ENCODE assay signal across 8 cellular contexts in genomic region chr20:58389324-58389967, GRCh38. TPM values are rescaled to one million over a fixed set of nuclear protein-coding genes. Genes with fewer than 3 reads are reported as not detected.
DNase-seq lines count a peak whose midpoint lies in the region; ATAC-seq and TF ChIP-seq lines count a peak whose summit lies in the region.

No MANE protein-coding gene starts in this region.

- POLR2A ChIA-PET in CD4-positive, alpha-beta T cell (lab: Charles Lee): interaction anchor here (0.7 to 2.6 kb wide), 26 partner anchors 9 to 1550 kb away, joined by 3 to 47 read pairs (median 4); partner anchors contain the start of genes FAM217B, PPP1R3D, RAB22A and RBM38

- peak in 2 of 10 experiments; percentile 39 to 40 for DNase-seq in CD4-positive, alpha-beta T cell
- DNase-seq in SJCRH30 (peak; percentile 69 to 72), dermis blood vessel endothelial cell (peak; percentile 61), memory B cell (ENCODE audit: low spot score in 2 of 2) (no peak), substantia nigra (lab: John Stamatoyannopoulos, UW) (peak in 14 of 49 donors; percentile 8 to 72 (median 39)), DMS114 treated with DMSO at 0.1 percent for 48 hours (lab: John Stamatoyannopoulos, UW; ENCODE audit: unreplicated experiment) (no peak)

- peaks cover 44% of the 10 kb centered on the region for H3K36me3 Mint-ChIP-seq in CD4-positive, alpha-beta T cell (ENCODE audit: low read depth)
- peaks cover 15% of the 10 kb centered on the region for H3K36me3 Mint-ChIP-seq in memory B cell

- no peaks in the 10 kb centered on the region for H3K27me3 Mint-ChIP-seq in CD4-positive, alpha-beta T cell
- H3K27me3 Mint-ChIP-seq in memory B cell: peaks cover 2% of the 10 kb centered on the region

- peak overlapping the region; percentile 96 for H3K4me3 Mint-ChIP-seq in CD4-positive, alpha-beta T cell
- H3K4me3 Mint-ChIP-seq in memory B cell: peak overlapping the region; percentile 94

- H3K4me1 ChIP-seq in SJCRH30: peaks cover 11% of the 10 kb centered on the region; the same call in 1 of the 2 replicates

- H3K4me3 ChIP-seq in SJCRH30: peak overlapping the region; percentile 94

- H3K9me3 Mint-ChIP-seq in CD4-positive, alpha-beta T cell: no peaks in the 10 kb centered on the region
- no peaks in the 10 kb centered on the region for H3K9me3 Mint-ChIP-seq in memory B cell

- peak; percentile 35 for ATAC-seq in CD4-positive, alpha-beta T cell (ENCODE audit: poor library complexity)
- peak; percentile 37 for ATAC-seq in GM19023 (IDR thresholded peaks at IDR 0.05; ENCODE audit: unreplicated experiment)
- peak; percentile 10 for ATAC-seq in HG03103 (IDR thresholded peaks at IDR 0.05; ENCODE audit: low read depth, unreplicated experiment)
- ATAC-seq in memory B cell (ENCODE audit: low read depth): peak; percentile 34

- H3K9me3 ChIP-seq in CD4-positive, alpha-beta T cell (ENCODE audit: control insufficient read depth, low read length): no peaks in the 10 kb centered on the region
- H3K9me3 ChIP-seq in SJCRH30 (replicated peaks): no peaks in the 10 kb centered on the region

- TF ChIP-seq CTCF in CD4-positive, alpha-beta T cell (IDR thresholded peaks at IDR 0.05): no peak

- H3K27ac Mint-ChIP-seq in CD4-positive, alpha-beta T cell: peak overlapping the region; percentile 92
- H3K27ac Mint-ChIP-seq in memory B cell: peak overlapping the region; percentile 92

- intact Hi-C loops in CD4-positive, alpha-beta T cell (cut with DNase I, micrococcal nuclease): loop anchor here (1.0 to 10.0 kb wide), 10 partner anchors 19 to 765 kb away; partner anchors contain the start of genes ATP5F1E (in 1 of the 2), NELFCD (in 1 of the 2), NPEPL1 (in 1 of the 2) and PMEPA1 (in 1 of the 2)

- H3K36me3 ChIP-seq in SJCRH30: peaks cover 40% of the 10 kb centered on the region

- peak overlapping the region; percentile 94 for H3K27ac ChIP-seq in CD4-positive, alpha-beta T cell (ENCODE audit: low read depth, low read length)
- H3K27ac ChIP-seq in SJCRH30 (peak overlapping the region; percentile 73), substantia nigra (ENCODE audit: low read depth, low read length, poor library complexity, severe bottlenecking) (peak overlapping the region; percentile 85)

- peaks cover 48% of the 10 kb centered on the region for H3K4me1 Mint-ChIP-seq in CD4-positive, alpha-beta T cell (ENCODE audit: low read depth)
- peaks cover 33% of the 10 kb centered on the region for H3K4me1 Mint-ChIP-seq in memory B cell

- no peaks in the 10 kb centered on the region for H3K27me3 ChIP-seq in CD4-positive, alpha-beta T cell (ENCODE audit: control insufficient read depth, insufficient read depth, low read length)
- no peaks in the 10 kb centered on the region for H3K27me3 ChIP-seq in SJCRH30

- CTCF ChIA-PET in CD4-positive, alpha-beta T cell (lab: Charles Lee): interaction anchor here (0.6 to 1.5 kb wide), 6 partner anchors 23 to 1134 kb away, joined by 3 to 4 read pairs (median 3); partner anchors contain the start of gene RAB22A

RNA-seq across cellular contexts. Expression of gene VAPB, which starts 0.4 kb away (rescaled TPM):
- total RNA-seq in CD4-positive, alpha-beta T cell: 10 to 100 TPM; 25.2 to 29.4 TPM
- 44.1 and 51.0 TPM in 2 replicates for total RNA-seq in SJCRH30 (2014; rRNA removed; shearing (Covaris generic))
- total RNA-seq in dermis blood vessel endothelial cell: 16.5 and 26.5 TPM in 2 replicates

Comparison
In these comparisons a context has a peak if more than half of its experiments do, and no peak if none do; other contexts are left out.
1. DNase-seq: peak in SJCRH30 (2 of 2) and dermis blood vessel endothelial cell (single experiment); none in memory B cell (0 of 2) and DMS114 treated with DMSO at 0.1 percent for 48 hours (single experiment).
2. Peak in every context shown above with its lines, with median percentiles within 50 percentile points of each other: ATAC-seq and H3K27ac ChIP-seq.